In the genomic region with DNA sequence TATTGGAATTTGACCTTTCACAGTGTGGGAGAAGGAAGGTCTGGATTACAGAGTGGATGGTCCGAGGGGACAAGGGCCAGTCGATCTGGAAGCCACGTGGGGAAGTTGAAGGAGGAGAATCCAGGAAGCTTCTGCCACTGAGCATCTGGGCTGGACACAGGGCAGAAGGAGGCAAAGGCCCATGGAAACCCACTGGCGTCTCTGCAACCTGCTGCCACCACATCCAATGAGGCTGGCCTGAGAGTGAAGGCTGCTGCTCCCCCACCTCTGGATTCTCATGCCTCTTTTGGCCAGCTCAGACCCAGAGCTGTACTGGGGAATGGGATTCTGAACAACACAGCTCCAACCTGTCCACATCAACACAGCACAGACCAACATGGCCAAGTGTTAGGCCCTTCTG, we compare ENCODE assay signal across 8 cellular contexts.
"Had no signal": no experiment of that assay in that cellular context is flagged by ENCODE, and none has a peak within 500 bp of the region (broad histone marks: within the 10 kb centered on the region; RNA-seq: fewer than 3 reads in every experiment).

No MANE protein-coding gene starts in this region.

- H3K9ac ChIP-seq: GM23248 had no signal

- H3K27ac Mint-ChIP-seq: H9 had no signal

- DNase-seq: GM23248, GOT3, H9, HCEC 1CT, IMR-90, KBM-7 had no signal

- H3K4me3 ChIP-seq: GM23248 had no signal

- H3K4me3 Mint-ChIP-seq: H9 had no signal

- H2AFZ ChIP-seq: GM23248 had no signal

- H3K27ac ChIP-seq: GM23248 had no signal

- FAIRE-seq: H54, HTR-8/SVneo had no signal
